1 cellular context compared by ENCODE assay signal in the genomic region with DNA sequence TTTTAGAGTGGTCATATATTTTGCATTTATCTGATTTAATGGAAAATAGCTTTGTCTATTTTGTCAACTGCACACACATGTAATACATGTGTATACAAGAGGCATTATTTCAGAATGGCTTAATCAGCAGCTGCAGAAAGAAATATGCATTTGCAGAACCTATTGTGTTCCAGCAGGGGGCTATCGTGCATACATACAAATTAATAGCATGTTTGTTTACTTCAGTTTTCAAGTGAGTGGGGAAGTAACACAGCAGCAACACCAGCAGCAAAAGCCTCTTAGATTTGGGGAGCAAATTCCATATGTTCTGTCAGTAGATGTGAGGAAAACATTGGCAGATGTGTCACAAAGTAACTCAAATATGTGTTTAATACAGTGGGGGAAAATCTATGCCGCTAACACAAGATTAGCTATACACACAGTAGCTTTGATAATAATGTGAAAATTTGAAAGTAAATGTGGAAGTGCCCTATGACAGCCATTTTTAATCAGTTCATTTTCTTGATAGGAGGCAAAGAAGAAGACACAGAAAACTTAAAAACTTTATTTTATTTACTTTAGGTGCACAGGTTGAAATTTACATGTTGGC.
TF ChIP-seq lines count a peak whose summit lies in the region.

No MANE protein-coding gene starts in this region.

TF ChIP-seq in GM12878, 131 proteins besides CTCF, POLR2A, EP300 and RAD21 (continued from another document):
- TF ChIP-seq, protein P1, sequence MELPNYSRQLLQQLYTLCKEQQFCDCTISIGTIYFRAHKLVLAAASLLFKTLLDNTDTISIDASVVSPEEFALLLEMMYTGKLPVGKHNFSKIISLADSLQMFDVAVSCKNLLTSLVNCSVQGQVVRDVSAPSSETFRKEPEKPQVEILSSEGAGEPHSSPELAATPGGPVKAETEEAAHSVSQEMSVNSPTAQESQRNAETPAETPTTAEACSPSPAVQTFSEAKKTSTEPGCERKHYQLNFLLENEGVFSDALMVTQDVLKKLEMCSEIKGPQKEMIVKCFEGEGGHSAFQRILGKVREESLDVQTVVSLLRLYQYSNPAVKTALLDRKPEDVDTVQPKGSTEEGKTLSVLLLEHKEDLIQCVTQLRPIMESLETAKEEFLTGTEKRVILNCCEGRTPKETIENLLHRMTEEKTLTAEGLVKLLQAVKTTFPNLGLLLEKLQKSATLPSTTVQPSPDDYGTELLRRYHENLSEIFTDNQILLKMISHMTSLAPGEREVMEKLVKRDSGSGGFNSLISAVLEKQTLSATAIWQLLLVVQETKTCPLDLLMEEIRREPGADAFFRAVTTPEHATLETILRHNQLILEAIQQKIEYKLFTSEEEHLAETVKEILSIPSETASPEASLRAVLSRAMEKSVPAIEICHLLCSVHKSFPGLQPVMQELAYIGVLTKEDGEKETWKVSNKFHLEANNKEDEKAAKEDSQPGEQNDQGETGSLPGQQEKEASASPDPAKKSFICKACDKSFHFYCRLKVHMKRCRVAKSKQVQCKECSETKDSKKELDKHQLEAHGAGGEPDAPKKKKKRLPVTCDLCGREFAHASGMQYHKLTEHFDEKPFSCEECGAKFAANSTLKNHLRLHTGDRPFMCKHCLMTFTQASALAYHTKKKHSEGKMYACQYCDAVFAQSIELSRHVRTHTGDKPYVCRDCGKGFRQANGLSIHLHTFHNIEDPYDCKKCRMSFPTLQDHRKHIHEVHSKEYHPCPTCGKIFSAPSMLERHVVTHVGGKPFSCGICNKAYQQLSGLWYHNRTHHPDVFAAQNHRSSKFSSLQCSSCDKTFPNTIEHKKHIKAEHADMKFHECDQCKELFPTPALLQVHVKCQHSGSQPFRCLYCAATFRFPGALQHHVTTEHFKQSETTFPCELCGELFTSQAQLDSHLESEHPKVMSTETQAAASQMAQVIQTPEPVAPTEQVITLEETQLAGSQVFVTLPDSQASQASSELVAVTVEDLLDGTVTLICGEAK (IDR thresholded peaks at IDR 0.05; ENCODE audit: borderline replicate concordance): no peak
- no peak for TF ChIP-seq EZH2 (IDR thresholded peaks at IDR 0.05; ENCODE audit: borderline replicate concordance, control insufficient read depth, low read depth, low read length)
- TF ChIP-seq, protein P2, sequence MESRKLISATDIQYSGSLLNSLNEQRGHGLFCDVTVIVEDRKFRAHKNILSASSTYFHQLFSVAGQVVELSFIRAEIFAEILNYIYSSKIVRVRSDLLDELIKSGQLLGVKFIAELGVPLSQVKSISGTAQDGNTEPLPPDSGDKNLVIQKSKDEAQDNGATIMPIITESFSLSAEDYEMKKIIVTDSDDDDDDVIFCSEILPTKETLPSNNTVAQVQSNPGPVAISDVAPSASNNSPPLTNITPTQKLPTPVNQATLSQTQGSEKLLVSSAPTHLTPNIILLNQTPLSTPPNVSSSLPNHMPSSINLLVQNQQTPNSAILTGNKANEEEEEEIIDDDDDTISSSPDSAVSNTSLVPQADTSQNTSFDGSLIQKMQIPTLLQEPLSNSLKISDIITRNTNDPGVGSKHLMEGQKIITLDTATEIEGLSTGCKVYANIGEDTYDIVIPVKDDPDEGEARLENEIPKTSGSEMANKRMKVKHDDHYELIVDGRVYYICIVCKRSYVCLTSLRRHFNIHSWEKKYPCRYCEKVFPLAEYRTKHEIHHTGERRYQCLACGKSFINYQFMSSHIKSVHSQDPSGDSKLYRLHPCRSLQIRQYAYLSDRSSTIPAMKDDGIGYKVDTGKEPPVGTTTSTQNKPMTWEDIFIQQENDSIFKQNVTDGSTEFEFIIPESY (IDR thresholded peaks at IDR 0.05): 0 out of 2 replicates have a peak, but pooled peaks have one; percentile 45
- no peak for TF ChIP-seq ASH2L (IDR thresholded peaks at IDR 0.05; ENCODE audit: borderline replicate concordance, low read depth)
- TF ChIP-seq IKZF1 (conservative IDR thresholded peaks at IDR 0.05): no peak
- TF ChIP-seq, protein P3, sequence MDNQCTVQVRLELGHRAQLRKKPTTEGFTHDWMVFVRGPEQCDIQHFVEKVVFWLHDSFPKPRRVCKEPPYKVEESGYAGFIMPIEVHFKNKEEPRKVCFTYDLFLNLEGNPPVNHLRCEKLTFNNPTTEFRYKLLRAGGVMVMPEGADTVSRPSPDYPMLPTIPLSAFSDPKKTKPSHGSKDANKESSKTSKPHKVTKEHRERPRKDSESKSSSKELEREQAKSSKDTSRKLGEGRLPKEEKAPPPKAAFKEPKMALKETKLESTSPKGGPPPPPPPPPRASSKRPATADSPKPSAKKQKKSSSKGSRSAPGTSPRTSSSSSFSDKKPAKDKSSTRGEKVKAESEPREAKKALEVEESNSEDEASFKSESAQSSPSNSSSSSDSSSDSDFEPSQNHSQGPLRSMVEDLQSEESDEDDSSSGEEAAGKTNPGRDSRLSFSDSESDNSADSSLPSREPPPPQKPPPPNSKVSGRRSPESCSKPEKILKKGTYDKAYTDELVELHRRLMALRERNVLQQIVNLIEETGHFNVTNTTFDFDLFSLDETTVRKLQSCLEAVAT (IDR thresholded peaks at IDR 0.05): no peak
- TF ChIP-seq JUND (IDR thresholded peaks at IDR 0.05; ENCODE audit: low read depth, low read length): no peak
- no peak for TF ChIP-seq GATAD2B (conservative IDR thresholded peaks at IDR 0.05; ENCODE audit: low read depth)
- no peak for TF ChIP-seq ZNF207 (IDR thresholded peaks at IDR 0.05; ENCODE audit: borderline replicate concordance)
- no peak for TF ChIP-seq RCOR1 (conservative IDR thresholded peaks at IDR 0.05; ENCODE audit: low read depth, low read length)
- TF ChIP-seq SMC3 (IDR thresholded peaks at IDR 0.05; ENCODE audit: borderline replicate concordance, low read length): peak; percentile 85
- no peak for TF ChIP-seq CREM (IDR thresholded peaks at IDR 0.05; ENCODE audit: low read depth)
- no peak for TF ChIP-seq IRF4 (IDR thresholded peaks at IDR 0.05; ENCODE audit: low read depth, low read length)
- TF ChIP-seq BHLHE40 (IDR thresholded peaks at IDR 0.05; ENCODE audit: borderline replicate concordance in 1 of 2, low read depth in 2 of 2, low read length in 1 of 2): no peak
- TF ChIP-seq POU2F2 (IDR thresholded peaks at IDR 0.05; ENCODE audit: borderline replicate concordance, low read depth, low read length): peak; percentile 75; the same call in 1 of the 3 replicates
- TF ChIP-seq TARDBP (IDR thresholded peaks at IDR 0.05; ENCODE audit: borderline replicate concordance): no peak
- no peak for TF ChIP-seq SMAD1 (IDR thresholded peaks at IDR 0.05; ENCODE audit: low read depth, partially characterized antibody)
- no peak for TF ChIP-seq ZZZ3 (IDR thresholded peaks at IDR 0.05; ENCODE audit: control insufficient read depth, insufficient read length, low read depth)
- TF ChIP-seq MTA3 (IDR thresholded peaks at IDR 0.05; ENCODE audit: borderline replicate concordance, low read length): no peak
- no peak for TF ChIP-seq CBX3 (IDR thresholded peaks at IDR 0.05; ENCODE audit: borderline replicate concordance, low read depth)
TF ChIP-seq in GM12878: peak in this region for 4.
